Comparison of ENCODE assay signal across 8 cellular contexts in the genomic region with DNA sequence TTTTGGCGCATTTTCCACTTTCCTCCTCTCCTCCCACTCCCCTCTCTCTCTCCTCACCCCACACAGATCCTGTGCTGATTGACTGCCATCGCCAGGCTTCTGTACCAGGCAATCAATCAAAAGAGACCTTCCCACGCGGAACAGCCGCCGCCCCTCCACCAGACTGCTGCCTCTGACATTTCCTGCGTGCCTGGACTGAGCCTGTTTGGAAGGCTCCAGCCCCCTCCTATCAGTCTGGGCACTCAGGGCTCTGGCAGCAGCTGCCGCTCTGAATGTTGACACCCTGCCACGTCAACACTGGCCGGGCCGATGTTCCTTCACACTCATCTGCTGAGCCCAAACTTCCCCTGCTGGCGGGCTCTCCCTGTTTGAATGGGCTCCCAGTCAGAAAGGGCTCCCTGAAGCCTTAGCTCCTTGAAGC.
A peak's percentile ranks its signal among the peaks of the same experiment; 100 is the strongest.
DNase-seq lines count a peak whose midpoint lies in the region; TF ChIP-seq lines count a peak whose summit lies in the region.

No MANE protein-coding gene starts in this region.

- H3K27me3 ChIP-seq in esophagus muscularis mucosa (no peaks in the 10 kb centered on the region), neural progenitor cell (no peaks in the 10 kb centered on the region)

- no peak for TF ChIP-seq EP300 in esophagus muscularis mucosa (IDR thresholded peaks at IDR 0.05)

- H3K4me1 ChIP-seq in esophagus muscularis mucosa (peaks cover 15 to 22% (median 18%) of the 10 kb centered on the region in 4 donors), neural progenitor cell (no peaks in the 10 kb centered on the region)

- H3K27ac Mint-ChIP-seq in neural progenitor cell: peak overlapping the region; percentile 91
- H3K27ac Mint-ChIP-seq in activated T-cell treated with anti-CD3 and anti-CD28 coated beads, Interleukin-2, amount 50 U/mL, for 24 hours: no peak overlapping the region

- H3K36me3 Mint-ChIP-seq in neural progenitor cell: no peaks in the 10 kb centered on the region
- no peaks in the 10 kb centered on the region for H3K36me3 Mint-ChIP-seq in activated T-cell treated with anti-CD3 and anti-CD28 coated beads, Interleukin-2, amount 50 U/mL, for 24 hours (ENCODE audit: low read depth)

- peaks cover 6% of the 10 kb centered on the region for H3K4me1 Mint-ChIP-seq in neural progenitor cell
- H3K4me1 Mint-ChIP-seq in activated T-cell treated with anti-CD3 and anti-CD28 coated beads, Interleukin-2, amount 50 U/mL, for 24 hours (ENCODE audit: low read depth): peaks cover 3% of the 10 kb centered on the region

- no peak overlapping the region for H3K4me2 ChIP-seq in neural progenitor cell

- H3K9me3 Mint-ChIP-seq in neural progenitor cell: peaks cover 2% of the 10 kb centered on the region
- no peaks in the 10 kb centered on the region for H3K9me3 Mint-ChIP-seq in activated T-cell treated with anti-CD3 and anti-CD28 coated beads, Interleukin-2, amount 50 U/mL, for 24 hours

- H3K4me3 Mint-ChIP-seq in neural progenitor cell: no peak overlapping the region
- no peak overlapping the region for H3K4me3 Mint-ChIP-seq in activated T-cell treated with anti-CD3 and anti-CD28 coated beads, Interleukin-2, amount 50 U/mL, for 24 hours

- H3K27ac ChIP-seq in esophagus muscularis mucosa (replicated peaks in 1 of 4) (peak overlapping the region in 2 of 4 donors; percentile 2 to 32), neural progenitor cell (no peak overlapping the region)

- no peaks in the 10 kb centered on the region for H4K20me1 ChIP-seq in neural progenitor cell (ENCODE audit: low read depth)

- DNase-seq in COR-L47 (lab: John Stamatoyannopoulos, UW) (peak; percentile 4), NCI-H2029 (lab: John Stamatoyannopoulos, UW) (peak; percentile 27), esophagus muscularis mucosa (ENCODE audit: extremely low spot score) (no peak), neural progenitor cell (ENCODE audit: low spot score) (peak; percentile 36), DMS79 (lab: John Stamatoyannopoulos, UW) (no peak), SIG-M5 treated with dmso at 0.1 percent for 504 hours (lab: John Stamatoyannopoulos, UW; ENCODE audit: unreplicated experiment) (no peak)
- no peak for DNase-seq in activated T-cell treated with anti-CD3 and anti-CD28 coated beads, Interleukin-2, amount 50 U/mL, for 24 hours
- DNase-seq in stimulated activated CD4-positive, alpha-beta T cell treated with anti-CD3 and anti-CD28 coated beads, Interleukin-2, amount 100 ng/mL, for 48 hours: no peak

- H2AFZ ChIP-seq in neural progenitor cell (replicated peaks): no peak overlapping the region

- peak in 1 of 3 experiments; percentile 11 for TF ChIP-seq CTCF in esophagus muscularis mucosa (IDR thresholded peaks at IDR 0.05)
- TF ChIP-seq CTCF in neural progenitor cell (IDR thresholded peaks at IDR 0.05): no peak

- intact Hi-C loops in esophagus muscularis mucosa (cut with DNase I): loop anchor here (10.0 kb wide), 1 partner anchor 470 kb away; the partner anchor contains the start of gene EPHA4

- no peak overlapping the region for H3K9ac ChIP-seq in neural progenitor cell

- H3K4me3 ChIP-seq in esophagus muscularis mucosa (peak overlapping the region in 3 of 4 donors; percentile 15 to 31 (median 29)), neural progenitor cell (no peak overlapping the region)

- H3K9me3 ChIP-seq in esophagus muscularis mucosa: no peaks in the 10 kb centered on the region
- no peaks in the 10 kb centered on the region for H3K9me3 ChIP-seq in neural progenitor cell (ENCODE audit: low read depth)

- peaks cover 11% of the 10 kb centered on the region for H3K27me3 Mint-ChIP-seq in neural progenitor cell (ENCODE audit: insufficient read depth, low read depth)
- peaks cover 26% of the 10 kb centered on the region for H3K27me3 Mint-ChIP-seq in activated T-cell treated with anti-CD3 and anti-CD28 coated beads, Interleukin-2, amount 50 U/mL, for 24 hours

- H3K79me2 ChIP-seq in neural progenitor cell (ENCODE audit: low read depth): no peaks in the 10 kb centered on the region

- 19% methylated on average over 9 of the region's 12 CpGs for WGBS in esophagus muscularis mucosa

- H3F3A ChIP-seq in neural progenitor cell (ENCODE audit: low read depth): no peaks in the 10 kb centered on the region

- no peak for TF ChIP-seq POLR2A in esophagus muscularis mucosa (IDR thresholded peaks at IDR 0.05; ENCODE audit: low read depth)

- H3K36me3 ChIP-seq in esophagus muscularis mucosa (no peaks in the 10 kb centered on the region), neural progenitor cell (no peaks in the 10 kb centered on the region)

Comparison
In these comparisons a context has a peak if more than half of its experiments do, and no peak if none do; other contexts are left out.
1. DNase-seq: peak in COR-L47 (single experiment), NCI-H2029 (single experiment) and neural progenitor cell (single experiment); none in esophagus muscularis mucosa (single experiment), DMS79 (single experiment), activated T-cell treated with anti-CD3 and anti-CD28 coated beads, Interleukin-2, amount 50 U/mL, for 24 hours (single experiment), SIG-M5 treated with dmso at 0.1 percent for 504 hours (single experiment) and stimulated activated CD4-positive, alpha-beta T cell treated with anti-CD3 and anti-CD28 coated beads, Interleukin-2, amount 100 ng/mL, for 48 hours (0 of 2).